In the genomic region with DNA sequence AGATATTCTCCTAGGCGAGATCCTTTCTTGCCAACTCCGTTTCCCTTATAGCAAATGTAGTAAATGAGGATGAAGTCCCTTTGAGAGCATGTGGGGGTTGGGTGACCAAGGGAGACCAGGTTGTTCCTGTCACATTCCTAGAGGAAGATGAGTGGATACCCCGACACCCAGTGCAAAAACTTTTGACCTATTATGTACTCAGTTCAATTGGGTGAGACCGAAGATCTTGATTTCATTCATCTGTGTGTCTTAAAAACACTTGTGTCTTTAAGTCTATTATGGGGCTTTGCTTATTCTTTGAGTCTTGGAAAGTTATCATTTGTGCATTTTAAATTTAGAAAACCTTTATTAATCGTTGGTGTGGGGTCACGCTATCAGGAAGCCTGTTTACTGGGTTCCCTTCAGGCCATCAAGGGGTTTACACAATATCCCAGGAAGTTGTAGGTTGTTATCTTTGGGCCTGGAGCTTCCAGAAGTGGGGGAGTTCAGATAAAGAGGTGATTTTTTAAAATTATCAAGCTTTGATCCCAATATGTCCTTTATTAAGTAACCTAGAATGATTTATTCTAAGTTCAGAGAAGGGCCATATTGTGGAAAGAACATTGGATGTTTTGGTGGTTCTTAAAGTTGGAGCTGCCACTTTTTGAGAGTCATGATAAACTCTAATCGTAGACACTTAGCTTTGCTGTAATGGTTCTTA, we compare ENCODE assay signal across 11 cellular contexts. TPM values are rescaled to one million over a fixed set of nuclear protein-coding genes. Genes with fewer than 3 reads are reported as not detected.
DNase-seq lines count a peak whose midpoint lies in the region; ATAC-seq and TF ChIP-seq lines count a peak whose summit lies in the region.
"Had no signal": no experiment of that assay in that cellular context is flagged by ENCODE, and none has a peak within 500 bp of the region (broad histone marks: within the 10 kb centered on the region; RNA-seq: fewer than 3 reads in every experiment).

No MANE protein-coding gene starts in this region.

- peak overlapping the region in 1 of 11 experiments; percentile 32; a peak in 1 of 22 replicates for H3K9ac ChIP-seq in BLaER1 treated with 17β-estradiol and CSF1 and Interleukin-3, amounts not matched to agents 10 nM and 100 nM

- peaks cover 0 to 4% of the 10 kb centered on the region in 2 donors for H3K36me3 Mint-ChIP-seq in CD4-positive, alpha-beta memory T cell

- intact Hi-C loops in esophagus muscularis mucosa (cut with DNase I) = loop anchor here (2.0 kb wide), 1 partner anchor 161 kb away; no protein-coding TSS in a partner anchor
- intact Hi-C loops in ovary (cut with DNase I) = loop anchor here (2.0 to 10.0 kb wide), 7 partner anchors 43 to 187 kb away; no protein-coding TSS in a partner anchor
- intact Hi-C loops in CD4-positive, alpha-beta memory T cell (cut with micrococcal nuclease) = loop anchor here (5.0 to 10.0 kb wide), 2 partner anchors 125 to 128 kb away; no protein-coding TSS in a partner anchor

- H3K4me1 ChIP-seq in BLaER1 treated with 17β-estradiol and CSF1 and Interleukin-3, amounts not matched to agents 10 nM and 100 nM = peaks cover 22 to 37% (median 26%) of the 10 kb centered on the region in 10 experiments
- peaks cover 25 to 57% (median 48%) of the 10 kb centered on the region in 4 donors for H3K4me1 ChIP-seq in esophagus muscularis mucosa
- H3K4me1 ChIP-seq in ovary (ENCODE audit: insufficient read depth) = peaks cover 9% of the 10 kb centered on the region
- peaks cover 11% of the 10 kb centered on the region for H3K4me1 ChIP-seq in CD4-positive, alpha-beta memory T cell (ENCODE audit: insufficient read depth, low read length)

- peaks cover 17 to 47% (median 37%) of the 10 kb centered on the region in 11 experiments for H4K20me1 ChIP-seq in BLaER1 treated with 17β-estradiol and CSF1 and Interleukin-3, amounts not matched to agents 10 nM and 100 nM

- H3K4me1 Mint-ChIP-seq in CD4-positive, alpha-beta memory T cell = peaks cover 0 to 9% (median 3%) of the 10 kb centered on the region in 4 donors

- no peak overlapping the region for H3K27ac Mint-ChIP-seq in CD4-positive, alpha-beta memory T cell

- no peak overlapping the region for H3K27ac ChIP-seq in BLaER1 treated with 17β-estradiol and CSF1 and Interleukin-3, amounts not matched to agents 10 nM and 100 nM
- H3K27ac ChIP-seq in esophagus muscularis mucosa (replicated peaks in 1 of 4) (peak overlapping the region; percentile 94 to 100 (median 98)), ovary (peak overlapping the region; percentile 27 to 99)
- no peak overlapping the region for H3K27ac ChIP-seq in CD4-positive, alpha-beta memory T cell (ENCODE audit: low read depth, low read length)

- no peaks in the 10 kb centered on the region for H3K9me3 Mint-ChIP-seq in CD4-positive, alpha-beta memory T cell
- H3K9me3 Mint-ChIP-seq: naive B cell had no signal

- peak; percentile 7 for TF ChIP-seq POLR2A in esophagus muscularis mucosa (IDR thresholded peaks at IDR 0.05; ENCODE audit: low read depth)
- TF ChIP-seq POLR2A in ovary (IDR thresholded peaks at IDR 0.05) = peak; percentile 7

- TF ChIP-seq CTCF in esophagus muscularis mucosa (IDR thresholded peaks at IDR 0.05) (peak in 1 of 3 experiments; percentile 4), ovary (IDR thresholded peaks at IDR 0.05) (peak in 2 of 3 donors; percentile 40 to 50)

- DNase-seq in RPMI7951 (ENCODE audit: low read depth) = peak; percentile 17
- DNase-seq in esophagus muscularis mucosa (ENCODE audit: extremely low spot score) = no peak
- peak in 1 of 5 donors; percentile 52 for DNase-seq in ovary
- DNase-seq in NCI-H2081 treated with DMSO at 0.1 percent for 48 hours (lab: John Stamatoyannopoulos, UW) = no peak
- no peak for DNase-seq in CD4-positive, alpha-beta memory T cell
- DNase-seq: Karpas-422, naive B cell had no signal

- CTCF ChIA-PET in CD4-positive, alpha-beta memory T cell (lab: Charles Lee; ENCODE audit: partially characterized antibody) = interaction anchor here (1.7 to 1.9 kb wide), 4 partner anchors 8 to 202 kb away, joined by 4 to 9 read pairs (median 7); no protein-coding TSS in a partner anchor

- TF ChIP-seq EP300 in esophagus muscularis mucosa (IDR thresholded peaks at IDR 0.05) (no peak), ovary (IDR thresholded peaks at IDR 0.05) (peak; percentile 9)

- WGBS in esophagus muscularis mucosa = 31% methylated on average over 7 of the region's 7 CpGs
- whole genome bisulfite sequencing in ovary, 3 donors = 24 to 38% (median 32%) methylated on average over 7 of the region's 7 CpGs

- peaks cover 13 to 17% of the 10 kb centered on the region in 2 donors for H3K27me3 Mint-ChIP-seq in CD4-positive, alpha-beta memory T cell

- peak overlapping the region in 3 of 8 donors; percentile 16 to 47 (median 44) for H3K4me3 Mint-ChIP-seq in CD4-positive, alpha-beta memory T cell

- H3K4me3 ChIP-seq in BLaER1 treated with 17β-estradiol and CSF1 and Interleukin-3, amounts not matched to agents 10 nM and 100 nM = peak overlapping the region in 2 of 10 experiments; percentile 75 to 79; a peak in 3 of 20 replicates
- H3K4me3 ChIP-seq in esophagus muscularis mucosa (peak overlapping the region; percentile 73 to 99 (median 78)), ovary (peak overlapping the region; percentile 76)
- H3K4me3 ChIP-seq in CD4-positive, alpha-beta memory T cell (ENCODE audit: low read length in 2 of 2) = no peak overlapping the region
- H3K4me3 ChIP-seq: GM12878 had no signal

- ATAC-seq in esophagus mucosa (no peak), HG02759 (IDR thresholded peaks at IDR 0.05; ENCODE audit: unreplicated experiment) (no peak)
- ATAC-seq: GM12878 had no signal

- H3K9me3 ChIP-seq in BLaER1 treated with 17β-estradiol and CSF1 and Interleukin-3, amounts not matched to agents 10 nM and 100 nM (replicated peaks in 1 of 11) = no peaks in the 10 kb centered on the region
- no peaks in the 10 kb centered on the region for H3K9me3 ChIP-seq in esophagus muscularis mucosa
- H3K9me3 ChIP-seq in ovary = no peaks in the 10 kb centered on the region
- H3K9me3 ChIP-seq in CD4-positive, alpha-beta memory T cell (ENCODE audit: control insufficient read depth in 1 of 2, low read length in 2 of 2) = no peaks in the 10 kb centered on the region

- POLR2A ChIA-PET in CD4-positive, alpha-beta memory T cell (lab: Charles Lee; ENCODE audit: partially characterized antibody) = no interaction called here

- peaks cover 9 to 57% (median 51%) of the 10 kb centered on the region in 11 experiments; a peak in 21 of 22 replicates for H3K27me3 ChIP-seq in BLaER1 treated with 17β-estradiol and CSF1 and Interleukin-3, amounts not matched to agents 10 nM and 100 nM
- H3K27me3 ChIP-seq in esophagus muscularis mucosa (no peaks in the 10 kb centered on the region), ovary (no peaks in the 10 kb centered on the region)
- H3K27me3 ChIP-seq in CD4-positive, alpha-beta memory T cell (ENCODE audit: insufficient read depth, low read length) = peaks cover 10% of the 10 kb centered on the region

- peaks cover 0 to 14% (median 0%) of the 10 kb centered on the region in 11 experiments; a peak in 4 of 22 replicates for H3K36me3 ChIP-seq in BLaER1 treated with 17β-estradiol and CSF1 and Interleukin-3, amounts not matched to agents 10 nM and 100 nM
- peaks cover 15 to 26% (median 18%) of the 10 kb centered on the region in 4 donors for H3K36me3 ChIP-seq in esophagus muscularis mucosa
- H3K36me3 ChIP-seq in ovary = no peaks in the 10 kb centered on the region
- no peaks in the 10 kb centered on the region for H3K36me3 ChIP-seq in CD4-positive, alpha-beta memory T cell (ENCODE audit: insufficient read depth, low read length)

- H3K4me2 ChIP-seq in BLaER1 treated with 17β-estradiol and CSF1 and Interleukin-3, amounts not matched to agents 10 nM and 100 nM = peak overlapping the region in 9 of 11 experiments; percentile 2 to 98 (median 44); a peak in 15 of 22 replicates

RNA-seq across cellular contexts. Expression of a gene that starts 2.8 kb away (rescaled TPM):
- 33.5 and 35.8 TPM in 2 replicates for total RNA-seq in RPMI7951 (2014; rRNA removed; shearing (Covaris generic))
- total RNA-seq in esophagus muscularis mucosa (1,000 to 10,000 TPM in 3 of 4 donors, 100 to 1,000 TPM in 1; 809 to 1,532 (median 1,203) TPM), ovary (1,000 to 10,000 TPM in 2 of 7 donors, 100 to 1,000 TPM in 5; 315 to 1,363 (median 467) TPM), esophagus mucosa (32.0 TPM)
- 100 to 1,000 TPM; 200 to 275 TPM for polyA plus RNA-seq in ovary
- total RNA-seq in CD4-positive, alpha-beta memory T cell = 1 to 10 TPM; 7.9 to 8.9 TPM
- under 1 TPM; 0.68 to 0.94 TPM for polyA plus RNA-seq in CD4-positive, alpha-beta memory T cell

Comparison
In these comparisons a context has a peak if more than half of its experiments do, and no peak if none do; other contexts are left out.
1. H3K27ac ChIP-seq: peak in esophagus muscularis mucosa (4 of 4) and ovary (2 of 2); none in BLaER1 treated with 17β-estradiol and CSF1 and Interleukin-3, amounts not matched to agents 10 nM and 100 nM (0 of 11) and CD4-positive, alpha-beta memory T cell (single experiment).
2. H3K4me3 ChIP-seq: peak in esophagus muscularis mucosa (4 of 4) and ovary (single experiment); none in CD4-positive, alpha-beta memory T cell (0 of 2).